Comparison of ENCODE assay signal across 2 cellular contexts in genomic region chr16:52376677-52377300, GRCh38.
TF ChIP-seq lines count a peak whose summit lies in the region.

No MANE protein-coding gene starts in this region.

TF ChIP-seq in SK-N-SH, 30 proteins besides CTCF, POLR2A, EP300 and RAD21 (continued from another document):
- TF ChIP-seq, protein P1, sequence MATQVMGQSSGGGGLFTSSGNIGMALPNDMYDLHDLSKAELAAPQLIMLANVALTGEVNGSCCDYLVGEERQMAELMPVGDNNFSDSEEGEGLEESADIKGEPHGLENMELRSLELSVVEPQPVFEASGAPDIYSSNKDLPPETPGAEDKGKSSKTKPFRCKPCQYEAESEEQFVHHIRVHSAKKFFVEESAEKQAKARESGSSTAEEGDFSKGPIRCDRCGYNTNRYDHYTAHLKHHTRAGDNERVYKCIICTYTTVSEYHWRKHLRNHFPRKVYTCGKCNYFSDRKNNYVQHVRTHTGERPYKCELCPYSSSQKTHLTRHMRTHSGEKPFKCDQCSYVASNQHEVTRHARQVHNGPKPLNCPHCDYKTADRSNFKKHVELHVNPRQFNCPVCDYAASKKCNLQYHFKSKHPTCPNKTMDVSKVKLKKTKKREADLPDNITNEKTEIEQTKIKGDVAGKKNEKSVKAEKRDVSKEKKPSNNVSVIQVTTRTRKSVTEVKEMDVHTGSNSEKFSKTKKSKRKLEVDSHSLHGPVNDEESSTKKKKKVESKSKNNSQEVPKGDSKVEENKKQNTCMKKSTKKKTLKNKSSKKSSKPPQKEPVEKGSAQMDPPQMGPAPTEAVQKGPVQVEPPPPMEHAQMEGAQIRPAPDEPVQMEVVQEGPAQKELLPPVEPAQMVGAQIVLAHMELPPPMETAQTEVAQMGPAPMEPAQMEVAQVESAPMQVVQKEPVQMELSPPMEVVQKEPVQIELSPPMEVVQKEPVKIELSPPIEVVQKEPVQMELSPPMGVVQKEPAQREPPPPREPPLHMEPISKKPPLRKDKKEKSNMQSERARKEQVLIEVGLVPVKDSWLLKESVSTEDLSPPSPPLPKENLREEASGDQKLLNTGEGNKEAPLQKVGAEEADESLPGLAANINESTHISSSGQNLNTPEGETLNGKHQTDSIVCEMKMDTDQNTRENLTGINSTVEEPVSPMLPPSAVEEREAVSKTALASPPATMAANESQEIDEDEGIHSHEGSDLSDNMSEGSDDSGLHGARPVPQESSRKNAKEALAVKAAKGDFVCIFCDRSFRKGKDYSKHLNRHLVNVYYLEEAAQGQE (IDR thresholded peaks at IDR 0.05; ENCODE audit: low read depth, low read length), result no peak

TF ChIP-seq in SK-N-SH treated with all-trans-retinoic acid at 6 μM for 48 hours, 23 proteins besides CTCF, POLR2A, EP300 and RAD21 (continued from another document):
- TF ChIP-seq, protein P2, sequence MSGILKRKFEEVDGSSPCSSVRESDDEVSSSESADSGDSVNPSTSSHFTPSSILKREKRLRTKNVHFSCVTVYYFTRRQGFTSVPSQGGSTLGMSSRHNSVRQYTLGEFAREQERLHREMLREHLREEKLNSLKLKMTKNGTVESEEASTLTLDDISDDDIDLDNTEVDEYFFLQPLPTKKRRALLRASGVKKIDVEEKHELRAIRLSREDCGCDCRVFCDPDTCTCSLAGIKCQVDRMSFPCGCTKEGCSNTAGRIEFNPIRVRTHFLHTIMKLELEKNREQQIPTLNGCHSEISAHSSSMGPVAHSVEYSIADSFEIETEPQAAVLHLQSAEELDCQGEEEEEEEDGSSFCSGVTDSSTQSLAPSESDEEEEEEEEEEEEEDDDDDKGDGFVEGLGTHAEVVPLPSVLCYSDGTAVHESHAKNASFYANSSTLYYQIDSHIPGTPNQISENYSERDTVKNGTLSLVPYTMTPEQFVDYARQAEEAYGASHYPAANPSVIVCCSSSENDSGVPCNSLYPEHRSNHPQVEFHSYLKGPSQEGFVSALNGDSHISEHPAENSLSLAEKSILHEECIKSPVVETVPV (CRISPR knock-in tag; IDR thresholded peaks at IDR 0.05), result no peak
- no peak for TF ChIP-seq ISL1 (CRISPR knock-in tag; IDR thresholded peaks at IDR 0.05)
- TF ChIP-seq TCF4 (CRISPR knock-in tag; IDR thresholded peaks at IDR 0.05; ENCODE audit: borderline replicate concordance), result no peak
- no peak for TF ChIP-seq GLIS3 (CRISPR knock-in tag; IDR thresholded peaks at IDR 0.05)
- TF ChIP-seq PATZ1 (CRISPR knock-in tag; IDR thresholded peaks at IDR 0.05; ENCODE audit: borderline replicate concordance), result no peak
- TF ChIP-seq TSHZ2 (CRISPR knock-in tag; IDR thresholded peaks at IDR 0.05), result no peak
- no peak for TF ChIP-seq ZFP30 (CRISPR knock-in tag; IDR thresholded peaks at IDR 0.05)
- no peak for TF ChIP-seq ZNF70 (CRISPR knock-in tag; IDR thresholded peaks at IDR 0.05)
TF ChIP-seq in SK-N-SH treated with all-trans-retinoic acid at 6 μM for 48 hours: peak in this region for 0.
